35 cellular contexts compared by ENCODE assay signal in genomic region chr3:171799501-171799900, GRCh38. TPM values are rescaled to one million over a fixed set of nuclear protein-coding genes. Genes with fewer than 3 reads are reported as not detected.
"Had no signal": no experiment of that assay in that cellular context is flagged by ENCODE, and none has a peak within 500 bp of the region (broad histone marks: within the 10 kb centered on the region; RNA-seq: fewer than 3 reads in every experiment).

No MANE protein-coding gene starts in this region.

- H3K4me3 ChIP-seq: adrenal gland, heart left ventricle, ovary, right lobe of liver, testis, transverse colon had no signal

- H3K9me3 Mint-ChIP-seq: activated B cell treated with CpG ODN at 0.5 μM for 24 hours; activated naive CD4-positive, alpha-beta T cell treated with anti-CD3 and anti-CD28 coated beads for 36 hours; activated naive CD8-positive, alpha-beta T cell treated with anti-CD3 and anti-CD28 coated beads for 36 hours; activated T-cell treated with anti-CD3 and anti-CD28 coated beads, Interleukin-2, amount 50 U/mL, for 72 hours; immature natural killer cell; naive thymus-derived CD4-positive, alpha-beta T cell; T-cell; T-helper 2 cell treated with Interferon-gamma antibody and Interleukin-4, amounts not matched to agents 5 μg/mL and 100 μg/mL, for 36 hours had no signal

- H3K27me3 Mint-ChIP-seq: brain, progenitor cell of endocrine pancreas had no signal

- DNase-seq: activated B cell treated with CpG ODN at 0.5 μM for 24 hours; activated CD4-positive, alpha-beta T cell treated with anti-CD3 and anti-CD28 coated beads for 36 hours; activated CD8-positive, alpha-beta memory T cell treated with anti-CD3 and anti-CD28 coated beads, Interleukin-2, amount 10 ng/mL, durations not matched to agents 7 days and 5 days; activated CD8-positive, alpha-beta T cell treated with anti-CD3 and anti-CD28 coated beads, Interleukin-2, amount 10 ng/mL, durations not matched to agents 7 days and 5 days; activated effector memory CD4-positive, alpha-beta T cell treated with anti-CD3 and anti-CD28 coated beads, Interleukin-2, amount 50 U/mL, for 16 hours; activated naive CD4-positive, alpha-beta T cell treated with anti-CD3 and anti-CD28 coated beads for 36 hours; activated naive CD8-positive, alpha-beta T cell treated with anti-CD3 and anti-CD28 coated beads for 36 hours; activated T-cell treated with anti-CD3 and anti-CD28 coated beads, Interleukin-2, amount 50 U/mL, for 72 hours; adrenal gland; aorta; caudate nucleus; foreskin fibroblast; heart left ventricle; hypothalamus; immature natural killer cell; left ventricle myocardium superior; midbrain; naive thymus-derived CD4-positive, alpha-beta T cell; ovary; right lobe of liver; stimulated activated CD4-positive, alpha-beta T cell treated with anti-CD3 and anti-CD28 coated beads, Interleukin-2, amount 100 ng/mL, for 48 hours; stimulated activated naive CD4-positive, alpha-beta T cell treated with Interleukin-2 at 50 U/mL for 16 hours; T-cell; testis; transverse colon had no signal

- H3K27ac ChIP-seq: adrenal gland, heart left ventricle, ovary, right lobe of liver, testis, transverse colon had no signal

- H3K4me1 ChIP-seq: right lobe of liver had no signal

- H3K36me3 ChIP-seq: adrenal gland, heart left ventricle, ovary, right lobe of liver, transverse colon had no signal

- H3K27me3 ChIP-seq: adrenal gland, heart left ventricle, ovary, right lobe of liver, testis, transverse colon had no signal

- H3K36me3 Mint-ChIP-seq: activated CD8-positive, alpha-beta memory T cell treated with anti-CD3 and anti-CD28 coated beads, Interleukin-2, amount 10 ng/mL, durations not matched to agents 7 days and 5 days; activated naive CD8-positive, alpha-beta T cell treated with anti-CD3 and anti-CD28 coated beads for 36 hours; brain; naive thymus-derived CD4-positive, alpha-beta T cell; T-cell had no signal

- H3K4me3 Mint-ChIP-seq: activated B cell treated with CpG ODN at 0.5 μM for 24 hours; activated CD4-positive, alpha-beta T cell treated with anti-CD3 and anti-CD28 coated beads for 36 hours; activated CD8-positive, alpha-beta memory T cell treated with anti-CD3 and anti-CD28 coated beads, Interleukin-2, amount 10 ng/mL, durations not matched to agents 7 days and 5 days; activated CD8-positive, alpha-beta T cell treated with anti-CD3 and anti-CD28 coated beads, Interleukin-2, amount 10 ng/mL, durations not matched to agents 7 days and 5 days; activated naive CD4-positive, alpha-beta T cell treated with anti-CD3 and anti-CD28 coated beads for 36 hours; activated naive CD8-positive, alpha-beta T cell treated with anti-CD3 and anti-CD28 coated beads for 36 hours; activated T-cell treated with anti-CD3 and anti-CD28 coated beads, Interleukin-2, amount 50 U/mL, for 72 hours; brain; immature natural killer cell; naive thymus-derived CD4-positive, alpha-beta T cell; T-cell; T-helper 2 cell treated with Interferon-gamma antibody and Interleukin-4, amounts not matched to agents 5 μg/mL and 100 μg/mL, for 36 hours had no signal

- H3K27ac Mint-ChIP-seq: activated B cell treated with CpG ODN at 0.5 μM for 24 hours; activated CD4-positive, alpha-beta T cell treated with anti-CD3 and anti-CD28 coated beads for 36 hours; activated CD8-positive, alpha-beta memory T cell treated with anti-CD3 and anti-CD28 coated beads, Interleukin-2, amount 10 ng/mL, durations not matched to agents 7 days and 5 days; activated CD8-positive, alpha-beta T cell treated with anti-CD3 and anti-CD28 coated beads, Interleukin-2, amount 10 ng/mL, durations not matched to agents 7 days and 5 days; activated naive CD4-positive, alpha-beta T cell treated with anti-CD3 and anti-CD28 coated beads for 36 hours; activated naive CD8-positive, alpha-beta T cell treated with anti-CD3 and anti-CD28 coated beads for 36 hours; activated T-cell treated with anti-CD3 and anti-CD28 coated beads, Interleukin-2, amount 50 U/mL, for 72 hours; brain; immature natural killer cell; naive thymus-derived CD4-positive, alpha-beta T cell; progenitor cell of endocrine pancreas; T-cell; T-helper 2 cell treated with Interferon-gamma antibody and Interleukin-4, amounts not matched to agents 5 μg/mL and 100 μg/mL, for 36 hours had no signal

- H3K4me1 Mint-ChIP-seq: activated B cell treated with CpG ODN at 0.5 μM for 24 hours; activated CD8-positive, alpha-beta memory T cell treated with anti-CD3 and anti-CD28 coated beads, Interleukin-2, amount 10 ng/mL, durations not matched to agents 7 days and 5 days; activated naive CD8-positive, alpha-beta T cell treated with anti-CD3 and anti-CD28 coated beads for 36 hours; immature natural killer cell; naive thymus-derived CD4-positive, alpha-beta T cell; T-cell had no signal

- H3K9me3 ChIP-seq: adrenal gland, heart left ventricle, ovary, right lobe of liver, testis, transverse colon had no signal

RNA-seq across cellular contexts. Expression of gene PLD1, which starts 10.8 kb away (rescaled TPM):
- total RNA-seq: activated B cell treated with CpG ODN at 0.5 μM for 24 hours had no signal
- polyA plus RNA-seq: naive thymus-derived CD4-positive, alpha-beta T cell had no signal

RNA-seq across cellular contexts. Expression of gene TMEM212, which starts 43.6 kb away (rescaled TPM):
- total RNA-seq: activated B cell treated with CpG ODN at 0.5 μM for 24 hours; activated CD4-positive, alpha-beta T cell treated with anti-CD3 and anti-CD28 coated beads for 36 hours; activated CD8-positive, alpha-beta memory T cell treated with anti-CD3 and anti-CD28 coated beads, Interleukin-2, amount 10 ng/mL, durations not matched to agents 7 days and 5 days; activated CD8-positive, alpha-beta T cell treated with anti-CD3 and anti-CD28 coated beads, Interleukin-2, amount 10 ng/mL, durations not matched to agents 7 days and 5 days; activated naive CD4-positive, alpha-beta T cell treated with anti-CD3 and anti-CD28 coated beads for 36 hours; activated naive CD8-positive, alpha-beta T cell treated with anti-CD3 and anti-CD28 coated beads for 36 hours; activated T-cell treated with anti-CD3 and anti-CD28 coated beads, Interleukin-2, amount 50 U/mL, for 72 hours; adrenal gland; aorta; chondrocyte; esophagus mucosa; heart left ventricle; left ventricle myocardium superior; lung microvascular endothelial cell; naive thymus-derived CD4-positive, alpha-beta T cell; progenitor cell of endocrine pancreas; renal cortical epithelial cell; right lobe of liver; skeletal muscle tissue; T-cell; transverse colon; urinary bladder had no signal
- polyA plus RNA-seq: adrenal gland; aorta; heart left ventricle; immature natural killer cell; naive thymus-derived CD4-positive, alpha-beta T cell; neural cell; ovary; urinary bladder had no signal
